ENCODE assay signal across 1 cellular context in the genomic region with DNA sequence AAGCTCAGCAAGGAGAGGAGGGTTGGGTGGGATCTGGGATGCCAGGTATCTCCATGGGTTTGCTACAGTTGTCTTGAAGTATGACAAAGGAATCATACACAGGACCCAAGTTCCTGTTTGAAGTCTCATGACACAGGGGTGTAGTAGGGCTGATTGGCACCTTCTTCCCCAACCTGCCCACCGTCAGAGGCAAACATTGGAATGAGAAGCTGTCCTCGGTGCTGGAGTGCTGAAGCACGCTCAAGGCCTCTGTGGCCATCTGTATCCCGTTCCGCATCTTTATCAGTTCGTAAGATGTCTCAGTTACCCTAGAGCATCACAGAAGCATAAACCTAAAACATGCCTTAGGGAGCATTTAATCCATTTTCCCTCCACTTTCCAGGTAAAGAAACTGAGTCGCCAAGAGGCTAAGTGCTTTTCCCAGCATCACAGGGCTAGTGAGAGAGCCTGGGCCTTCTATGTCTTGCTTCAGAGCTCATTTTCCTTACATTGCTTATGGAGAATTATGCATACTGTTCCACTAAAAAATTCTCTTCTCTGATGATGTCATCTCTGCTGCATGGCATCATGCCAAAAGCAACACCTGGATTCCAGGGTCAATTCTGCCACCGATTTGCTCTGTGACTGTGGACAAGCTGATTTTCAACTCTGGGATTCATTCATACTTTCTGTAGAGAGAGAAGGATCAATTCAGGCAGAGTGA.
TF ChIP-seq lines count a peak whose summit lies in the region.

No MANE protein-coding gene starts in this region.

TF ChIP-seq in IMR-90, 13 proteins besides CTCF, POLR2A, EP300 and RAD21 (continued from another document):
- no peak for TF ChIP-seq NFE2L2 (IDR thresholded peaks at IDR 0.05; ENCODE audit: low read depth, low read length)
TF ChIP-seq in IMR-90: peak in this region for 0.
